1 cellular context compared by ENCODE assay signal in the genomic region with DNA sequence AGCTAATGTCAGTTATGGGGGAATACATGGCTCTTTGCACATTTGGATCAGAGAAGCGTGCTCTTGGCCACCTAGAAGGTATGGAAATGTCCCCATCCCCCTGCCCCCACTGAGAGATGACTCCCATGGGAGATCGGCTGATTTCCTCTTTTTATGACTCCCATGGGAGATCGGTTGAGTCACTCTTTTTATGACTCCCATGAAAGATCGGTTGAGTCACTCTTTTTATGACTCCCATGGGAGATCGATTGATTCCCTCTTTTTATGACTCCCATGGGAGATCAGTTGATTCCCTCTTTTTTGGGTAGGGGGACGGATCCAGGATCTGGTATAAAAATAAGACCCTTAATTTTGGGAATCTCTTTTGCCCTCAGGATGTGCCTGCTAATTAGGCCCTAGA.
A peak's percentile ranks its signal among the peaks of the same experiment; 100 is the strongest.
TF ChIP-seq lines count a peak whose summit lies in the region.

No MANE protein-coding gene starts in this region.

TF ChIP-seq in HEK293, 187 proteins besides CTCF, POLR2A, EP300 and RAD21 (continued from another document and continues in another):
- no peak for TF ChIP-seq REST (tag by site-specific recombination; IDR thresholded peaks at IDR 0.05)
- no peak for TF ChIP-seq ZNF747 (tag by site-specific recombination; IDR thresholded peaks at IDR 0.05)
- peak; percentile 96 for TF ChIP-seq TSHZ1 (tag by site-specific recombination; IDR thresholded peaks at IDR 0.05; ENCODE audit: borderline replicate concordance)
- no peak for TF ChIP-seq ZNF704 (tag by site-specific recombination; IDR thresholded peaks at IDR 0.05)
- TF ChIP-seq ZNF843 (tag by site-specific recombination; IDR thresholded peaks at IDR 0.05): peak; percentile 92
- TF ChIP-seq, protein P1, sequence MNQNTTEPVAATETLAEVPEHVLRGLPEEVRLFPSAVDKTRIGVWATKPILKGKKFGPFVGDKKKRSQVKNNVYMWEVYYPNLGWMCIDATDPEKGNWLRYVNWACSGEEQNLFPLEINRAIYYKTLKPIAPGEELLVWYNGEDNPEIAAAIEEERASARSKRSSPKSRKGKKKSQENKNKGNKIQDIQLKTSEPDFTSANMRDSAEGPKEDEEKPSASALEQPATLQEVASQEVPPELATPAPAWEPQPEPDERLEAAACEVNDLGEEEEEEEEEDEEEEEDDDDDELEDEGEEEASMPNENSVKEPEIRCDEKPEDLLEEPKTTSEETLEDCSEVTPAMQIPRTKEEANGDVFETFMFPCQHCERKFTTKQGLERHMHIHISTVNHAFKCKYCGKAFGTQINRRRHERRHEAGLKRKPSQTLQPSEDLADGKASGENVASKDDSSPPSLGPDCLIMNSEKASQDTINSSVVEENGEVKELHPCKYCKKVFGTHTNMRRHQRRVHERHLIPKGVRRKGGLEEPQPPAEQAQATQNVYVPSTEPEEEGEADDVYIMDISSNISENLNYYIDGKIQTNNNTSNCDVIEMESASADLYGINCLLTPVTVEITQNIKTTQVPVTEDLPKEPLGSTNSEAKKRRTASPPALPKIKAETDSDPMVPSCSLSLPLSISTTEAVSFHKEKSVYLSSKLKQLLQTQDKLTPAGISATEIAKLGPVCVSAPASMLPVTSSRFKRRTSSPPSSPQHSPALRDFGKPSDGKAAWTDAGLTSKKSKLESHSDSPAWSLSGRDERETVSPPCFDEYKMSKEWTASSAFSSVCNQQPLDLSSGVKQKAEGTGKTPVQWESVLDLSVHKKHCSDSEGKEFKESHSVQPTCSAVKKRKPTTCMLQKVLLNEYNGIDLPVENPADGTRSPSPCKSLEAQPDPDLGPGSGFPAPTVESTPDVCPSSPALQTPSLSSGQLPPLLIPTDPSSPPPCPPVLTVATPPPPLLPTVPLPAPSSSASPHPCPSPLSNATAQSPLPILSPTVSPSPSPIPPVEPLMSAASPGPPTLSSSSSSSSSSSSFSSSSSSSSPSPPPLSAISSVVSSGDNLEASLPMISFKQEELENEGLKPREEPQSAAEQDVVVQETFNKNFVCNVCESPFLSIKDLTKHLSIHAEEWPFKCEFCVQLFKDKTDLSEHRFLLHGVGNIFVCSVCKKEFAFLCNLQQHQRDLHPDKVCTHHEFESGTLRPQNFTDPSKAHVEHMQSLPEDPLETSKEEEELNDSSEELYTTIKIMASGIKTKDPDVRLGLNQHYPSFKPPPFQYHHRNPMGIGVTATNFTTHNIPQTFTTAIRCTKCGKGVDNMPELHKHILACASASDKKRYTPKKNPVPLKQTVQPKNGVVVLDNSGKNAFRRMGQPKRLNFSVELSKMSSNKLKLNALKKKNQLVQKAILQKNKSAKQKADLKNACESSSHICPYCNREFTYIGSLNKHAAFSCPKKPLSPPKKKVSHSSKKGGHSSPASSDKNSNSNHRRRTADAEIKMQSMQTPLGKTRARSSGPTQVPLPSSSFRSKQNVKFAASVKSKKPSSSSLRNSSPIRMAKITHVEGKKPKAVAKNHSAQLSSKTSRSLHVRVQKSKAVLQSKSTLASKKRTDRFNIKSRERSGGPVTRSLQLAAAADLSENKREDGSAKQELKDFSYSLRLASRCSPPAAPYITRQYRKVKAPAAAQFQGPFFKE (tag by site-specific recombination; IDR thresholded peaks at IDR 0.05; ENCODE audit: borderline replicate concordance): no peak
- peak; percentile 75 for TF ChIP-seq GLIS1 (tag by site-specific recombination; IDR thresholded peaks at IDR 0.05)
- TF ChIP-seq, protein P2, sequence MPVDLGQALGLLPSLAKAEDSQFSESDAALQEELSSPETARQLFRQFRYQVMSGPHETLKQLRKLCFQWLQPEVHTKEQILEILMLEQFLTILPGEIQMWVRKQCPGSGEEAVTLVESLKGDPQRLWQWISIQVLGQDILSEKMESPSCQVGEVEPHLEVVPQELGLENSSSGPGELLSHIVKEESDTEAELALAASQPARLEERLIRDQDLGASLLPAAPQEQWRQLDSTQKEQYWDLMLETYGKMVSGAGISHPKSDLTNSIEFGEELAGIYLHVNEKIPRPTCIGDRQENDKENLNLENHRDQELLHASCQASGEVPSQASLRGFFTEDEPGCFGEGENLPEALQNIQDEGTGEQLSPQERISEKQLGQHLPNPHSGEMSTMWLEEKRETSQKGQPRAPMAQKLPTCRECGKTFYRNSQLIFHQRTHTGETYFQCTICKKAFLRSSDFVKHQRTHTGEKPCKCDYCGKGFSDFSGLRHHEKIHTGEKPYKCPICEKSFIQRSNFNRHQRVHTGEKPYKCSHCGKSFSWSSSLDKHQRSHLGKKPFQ (tag by site-specific recombination; IDR thresholded peaks at IDR 0.05): peak; percentile 26; the same call in 1 of the 2 replicates
- TF ChIP-seq ZNF391 (tag by site-specific recombination; IDR thresholded peaks at IDR 0.05; ENCODE audit: borderline replicate concordance, low read depth): peak; percentile 84; the same call in 1 of the 2 replicates
- TF ChIP-seq ZBTB49 (tag by site-specific recombination; IDR thresholded peaks at IDR 0.05; ENCODE audit: low read depth): no peak
- TF ChIP-seq ZBTB20 (tag by site-specific recombination; IDR thresholded peaks at IDR 0.05): no peak
- TF ChIP-seq ZNF610 (tag by site-specific recombination; IDR thresholded peaks at IDR 0.05; ENCODE audit: borderline replicate concordance): 0 out of 2 replicates have a peak, but pooled peaks have one; percentile 43
- TF ChIP-seq, protein P3, sequence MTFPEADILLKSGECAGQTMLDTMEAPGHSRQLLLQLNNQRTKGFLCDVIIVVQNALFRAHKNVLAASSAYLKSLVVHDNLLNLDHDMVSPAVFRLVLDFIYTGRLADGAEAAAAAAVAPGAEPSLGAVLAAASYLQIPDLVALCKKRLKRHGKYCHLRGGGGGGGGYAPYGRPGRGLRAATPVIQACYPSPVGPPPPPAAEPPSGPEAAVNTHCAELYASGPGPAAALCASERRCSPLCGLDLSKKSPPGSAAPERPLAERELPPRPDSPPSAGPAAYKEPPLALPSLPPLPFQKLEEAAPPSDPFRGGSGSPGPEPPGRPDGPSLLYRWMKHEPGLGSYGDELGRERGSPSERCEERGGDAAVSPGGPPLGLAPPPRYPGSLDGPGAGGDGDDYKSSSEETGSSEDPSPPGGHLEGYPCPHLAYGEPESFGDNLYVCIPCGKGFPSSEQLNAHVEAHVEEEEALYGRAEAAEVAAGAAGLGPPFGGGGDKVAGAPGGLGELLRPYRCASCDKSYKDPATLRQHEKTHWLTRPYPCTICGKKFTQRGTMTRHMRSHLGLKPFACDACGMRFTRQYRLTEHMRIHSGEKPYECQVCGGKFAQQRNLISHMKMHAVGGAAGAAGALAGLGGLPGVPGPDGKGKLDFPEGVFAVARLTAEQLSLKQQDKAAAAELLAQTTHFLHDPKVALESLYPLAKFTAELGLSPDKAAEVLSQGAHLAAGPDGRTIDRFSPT (tag by site-specific recombination; IDR thresholded peaks at IDR 0.05): peak; percentile 96
- no peak for TF ChIP-seq AEBP2 (tag by site-specific recombination; IDR thresholded peaks at IDR 0.05; ENCODE audit: borderline replicate concordance)
- no peak; the same call in 1 of the 2 replicates for TF ChIP-seq REPIN1 (tag by site-specific recombination; IDR thresholded peaks at IDR 0.05; ENCODE audit: low read depth)
- no peak for TF ChIP-seq ZNF626 (tag by site-specific recombination; IDR thresholded peaks at IDR 0.05)
- TF ChIP-seq ZNF549 (tag by site-specific recombination; IDR thresholded peaks at IDR 0.05): no peak
- TF ChIP-seq ZNF24 (tag by site-specific recombination; IDR thresholded peaks at IDR 0.05): peak; percentile 86
- no peak for TF ChIP-seq ATF2 (tag by site-specific recombination; IDR thresholded peaks at IDR 0.05; ENCODE audit: low read depth)
- no peak for TF ChIP-seq ZNF707 (tag by site-specific recombination; IDR thresholded peaks at IDR 0.05)
- TF ChIP-seq ZNF2 (tag by site-specific recombination; IDR thresholded peaks at IDR 0.05): no peak
- no peak for TF ChIP-seq PRDM1 (tag by site-specific recombination; IDR thresholded peaks at IDR 0.05)
- no peak for TF ChIP-seq ZNF624 (tag by site-specific recombination; IDR thresholded peaks at IDR 0.05)
- no peak for TF ChIP-seq ZNF791 (tag by site-specific recombination; IDR thresholded peaks at IDR 0.05)
- peak; percentile 83 for TF ChIP-seq BCL11A (tag by site-specific recombination; IDR thresholded peaks at IDR 0.05; ENCODE audit: low read depth)
- TF ChIP-seq ZNF221 (tag by site-specific recombination; IDR thresholded peaks at IDR 0.05; ENCODE audit: borderline replicate concordance): no peak
